In the genomic region with DNA sequence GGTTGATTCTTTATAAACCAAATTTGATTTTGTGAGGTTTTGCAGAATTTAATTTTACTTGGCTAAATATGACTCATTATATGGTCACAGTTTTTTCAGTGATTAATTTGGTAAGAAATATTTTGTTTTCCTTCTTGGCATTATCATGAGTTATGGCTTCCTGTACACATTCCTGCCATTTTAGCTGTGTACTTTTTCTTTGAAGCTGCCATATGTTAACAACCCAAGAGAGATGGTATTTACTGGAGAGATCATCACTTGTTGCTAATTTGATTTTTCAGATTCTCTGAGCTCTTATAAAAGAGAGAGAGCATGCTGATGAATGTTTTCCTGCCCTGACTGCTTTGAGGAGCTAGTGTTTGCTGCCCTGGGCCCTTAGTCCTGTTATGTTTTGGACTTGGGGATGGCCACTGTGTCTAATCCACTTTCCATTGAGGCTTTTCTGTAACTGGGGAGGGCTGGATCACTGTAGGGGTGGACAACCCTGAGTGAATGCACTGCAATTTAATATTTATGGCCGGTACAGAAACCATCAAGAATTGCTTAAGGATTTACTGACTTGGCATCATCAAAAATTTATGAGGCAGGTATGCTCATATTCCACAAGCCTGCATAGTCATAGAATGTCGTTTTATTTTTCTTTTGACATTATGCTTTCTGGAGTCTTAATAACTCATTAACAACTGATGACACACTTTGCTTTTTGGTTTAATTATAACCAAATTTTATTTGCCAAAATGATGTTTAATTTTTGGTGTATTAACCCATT, we compare ENCODE assay signal across 14 cellular contexts.
DNase-seq lines count a peak whose midpoint lies in the region; ATAC-seq and TF ChIP-seq lines count a peak whose summit lies in the region.
"Had no signal": no experiment of that assay in that cellular context is flagged by ENCODE, and none has a peak within 500 bp of the region (broad histone marks: within the 10 kb centered on the region; RNA-seq: fewer than 3 reads in every experiment).

No MANE protein-coding gene starts in this region.

- H3K27me3 ChIP-seq in left lung, result no peaks in the 10 kb centered on the region
- H3K27me3 ChIP-seq: upper lobe of left lung had no signal

- H3K27ac ChIP-seq in left lung, result no peak overlapping the region
- H3K27ac ChIP-seq: upper lobe of left lung had no signal

- H3K36me3 ChIP-seq in left lung, result no peaks in the 10 kb centered on the region
- H3K36me3 ChIP-seq: upper lobe of left lung had no signal

- peaks cover 3 to 5% of the 10 kb centered on the region in 2 donors for H3K4me1 ChIP-seq in left lung

- no peaks in the 10 kb centered on the region for H3K9me3 ChIP-seq in left lung
- H3K9me3 ChIP-seq: upper lobe of left lung had no signal

- TF ChIP-seq CTCF in AG10803 (conservative IDR thresholded peaks at IDR 0.05; ENCODE audit: low read length), result no peak
- TF ChIP-seq CTCF in choroid plexus epithelial cell (conservative IDR thresholded peaks at IDR 0.05; ENCODE audit: low read depth, low read length), result no peak
- TF ChIP-seq CTCF in left lung (IDR thresholded peaks at IDR 0.05), result no peak

- intact Hi-C loops in left lung (cut with DNase I), result no loop called here

- DNase-seq in AG10803 (ENCODE audit: low read depth) (peak; percentile 97), M059J (ENCODE audit: low read depth) (peak; percentile 91), choroid plexus epithelial cell (ENCODE audit: low read depth) (peak; percentile 76), left lung (no peak)
- DNase-seq: activated CD4-positive, alpha-beta T cell treated with anti-CD3 and anti-CD28 coated beads for 4 hours; CD4-positive, alpha-beta T cell; hypothalamus; NCI-H345; upper lobe of left lung had no signal

- ATAC-seq in left lung (peak; percentile 19), GM21447 (IDR thresholded peaks at IDR 0.05; ENCODE audit: unreplicated experiment) (no peak), HG03095 (IDR thresholded peaks at IDR 0.05; ENCODE audit: unreplicated experiment) (no peak), HG02970 (IDR thresholded peaks at IDR 0.05; ENCODE audit: low FRiP score, unreplicated experiment) (no peak), GM18861 (IDR thresholded peaks at IDR 0.05; ENCODE audit: unreplicated experiment) (no peak)
- ATAC-seq: activated T-helper 17 cell treated with anti-CD3 and anti-CD28 coated beads, Interleukin-2, amount 50 U/mL, for 72 hours had no signal

- H3K4me3 ChIP-seq in AG10803 (ENCODE audit: low read length) (no peak overlapping the region), choroid plexus epithelial cell (ENCODE audit: low read depth, low read length) (no peak overlapping the region), left lung (no peak overlapping the region)
- H3K4me3 ChIP-seq: upper lobe of left lung had no signal

Comparison
In these comparisons a context has a peak if more than half of its experiments do, and no peak if none do; other contexts are left out.
1. DNase-seq: peak in AG10803 (single experiment), M059J (single experiment) and choroid plexus epithelial cell (single experiment); none in left lung (0 of 2).